37 cellular contexts compared by ENCODE assay signal in genomic region chr2:3600256-3600855, GRCh38. TPM values are rescaled to one million over a fixed set of nuclear protein-coding genes. Genes with fewer than 3 reads are reported as not detected.
"Had no signal": no experiment of that assay in that cellular context is flagged by ENCODE, and none has a peak within 500 bp of the region (broad histone marks: within the 10 kb centered on the region; RNA-seq: fewer than 3 reads in every experiment).

No MANE protein-coding gene starts in this region.

- DNase-seq: activated B cell treated with CpG ODN at 0.5 μM for 24 hours; activated CD4-positive, alpha-beta T cell treated with anti-CD3 and anti-CD28 coated beads for 1 hour; activated CD4-positive, alpha-beta T cell treated with anti-CD3 and anti-CD28 coated beads for 48 hours; activated CD8-positive, alpha-beta T cell treated with anti-CD3 and anti-CD28 coated beads for 36 hours; activated gamma-delta T cell treated with Interleukin-2 at 50 U/mL for 16 hours; activated naive CD4-positive, alpha-beta T cell treated with anti-CD3 and anti-CD28 coated beads for 36 hours; activated T-cell treated with anti-CD3 and anti-CD28 coated beads for 4 hours; activated T-cell treated with anti-CD3 and anti-CD28 coated beads, Interleukin-2, amount 50 U/mL, for 4 hours; brain microvascular endothelial cell; central memory CD4-positive, alpha-beta T cell; MM.1S; MV-4-11; NCI-H1092; NCI-H1436 treated with DMSO at 0.1 percent for 48 hours; NCI-H187; NCI-H2029 treated with DMSO at 0.1 percent for 48 hours; NCI-H2107; NCI-H2171; NCI-H510A; NCI-H526; NCI-H748 treated with DMSO at 0.1 percent for 48 hours; NK-92 treated with Interleukin-12 subunit alpha and Interleukin-12 subunit beta, amount 100 ng/mL, for 24 hours; PC-9; SW 1271; T-helper 1 cell; T-helper 2 cell; T-helper 9 cell had no signal

- H3K9me3 ChIP-seq: adrenal gland had no signal

- H3K36me3 ChIP-seq: adrenal gland, brain microvascular endothelial cell had no signal

- H3K27me3 ChIP-seq: adrenal gland, brain microvascular endothelial cell had no signal

- FAIRE-seq: RCC 7860 had no signal

- H3K4me2 ChIP-seq: KMS-11, PC-9 had no signal

- ATAC-seq: activated CD8-positive, alpha-beta T cell treated with anti-CD3 and anti-CD28 coated beads for 36 hours; activated naive CD4-positive, alpha-beta T cell treated with anti-CD3 and anti-CD28 coated beads, Interleukin-2, amount 50 U/mL, for 72 hours; activated T-cell treated with anti-CD3 and anti-CD28 coated beads, Interleukin-2, amount 50 U/mL, for 4 hours; Right ventricle myocardium inferior had no signal

- H3K4me3 ChIP-seq: adrenal gland, PC-9 had no signal

- H3K27ac ChIP-seq: brain microvascular endothelial cell, KMS-11, PC-9, RWPE1, VCaP had no signal

- H2AFZ ChIP-seq: PC-9 had no signal

- H3K9ac ChIP-seq: KMS-11 had no signal

RNA-seq across cellular contexts. Expression of gene COLEC11, which starts 5.4 kb away (rescaled TPM):
- total RNA-seq: activated B cell treated with CpG ODN at 0.5 μM for 24 hours; activated naive CD4-positive, alpha-beta T cell treated with anti-CD3 and anti-CD28 coated beads, Interleukin-2, amount 50 U/mL, for 72 hours; activated T-helper 1 cell treated with anti-CD3 and anti-CD28 coated beads, Interleukin-12 subunit alpha, Interleukin-12 subunit beta, Interleukin-2, Interleukin-4 antibody, amounts not matched to agents 30 ng/mL and 10 ng/mL and 1 ng/mL, durations not matched to agents 14 hours and 24 hours and 36 hours; LHCN-M2 had no signal

RNA-seq across cellular contexts. Expression of gene ALLC, which starts 57.6 kb away (rescaled TPM):
- total RNA-seq: activated B cell treated with CpG ODN at 0.5 μM for 24 hours; activated CD8-positive, alpha-beta T cell treated with anti-CD3 and anti-CD28 coated beads for 36 hours; activated naive CD4-positive, alpha-beta T cell treated with anti-CD3 and anti-CD28 coated beads for 36 hours; activated naive CD4-positive, alpha-beta T cell treated with anti-CD3 and anti-CD28 coated beads, Interleukin-2, amount 50 U/mL, for 72 hours; activated T-cell treated with anti-CD3 and anti-CD28 coated beads, Interleukin-2, amount 50 U/mL, for 4 hours; activated T-helper 1 cell treated with anti-CD3 and anti-CD28 coated beads, Interleukin-12 subunit alpha, Interleukin-12 subunit beta, Interleukin-2, Interleukin-4 antibody, amounts not matched to agents 30 ng/mL and 10 ng/mL and 1 ng/mL, durations not matched to agents 14 hours and 24 hours and 36 hours; LHCN-M2; OCI-LY7; PC-9; Right ventricle myocardium inferior had no signal
